In genomic region chr16:19292186-19292585, GRCh38 we compare ENCODE assay signal across 1 cellular context.
TF ChIP-seq lines count a peak whose summit lies in the region.

No MANE protein-coding gene starts in this region.

TF ChIP-seq in H1, 55 proteins besides CTCF, POLR2A, EP300 and RAD21:
- TF ChIP-seq POU5F1 (IDR thresholded peaks at IDR 0.05; ENCODE audit: low read depth, low read length) (no peak), EGR1 (IDR thresholded peaks at IDR 0.05; ENCODE audit: borderline replicate concordance, low read depth, low read length) (no peak), BCL11A (IDR thresholded peaks at IDR 0.05; ENCODE audit: low read depth in 2 of 2, low read length in 2 of 2) (no peak)
